13 cellular contexts compared by ENCODE assay signal in genomic region chr3:30476373-30477082, GRCh38.
DNase-seq lines count a peak whose midpoint lies in the region; ATAC-seq and TF ChIP-seq lines count a peak whose summit lies in the region.
"Had no signal": no experiment of that assay in that cellular context is flagged by ENCODE, and none has a peak within 500 bp of the region (broad histone marks: within the 10 kb centered on the region; RNA-seq: fewer than 3 reads in every experiment).

No MANE protein-coding gene starts in this region.

- no peaks in the 10 kb centered on the region for H3K9me3 ChIP-seq in right lobe of liver
- H3K9me3 ChIP-seq: transverse colon had no signal

- ATAC-seq in HG03060 (IDR thresholded peaks at IDR 0.05; ENCODE audit: low read depth, unreplicated experiment), result peak; percentile 36
- peak; percentile 22 for ATAC-seq in activated B cell treated with CpG ODN at 0.5 μM for 24 hours (ENCODE audit: low read depth)
- peak; percentile 22 to 67 (median 52) for ATAC-seq in right lobe of liver
- ATAC-seq in GM18520 (IDR thresholded peaks at IDR 0.05; ENCODE audit: unreplicated experiment), result no peak
- ATAC-seq: T-helper 17 cell had no signal

- peaks cover 2% of the 10 kb centered on the region for H3K36me3 Mint-ChIP-seq in activated B cell treated with CpG ODN at 0.5 μM for 24 hours (ENCODE audit: low read depth)
- H3K36me3 Mint-ChIP-seq: memory B cell had no signal

- TF ChIP-seq POLR2A in right lobe of liver (IDR thresholded peaks at IDR 0.05), result no peak

- POLR2A ChIA-PET in activated B cell treated with CpG ODN at 0.5 μM for 24 hours (lab: Charles Lee), result interaction anchor here (1.0 to 1.9 kb wide), 8 partner anchors 10 to 217 kb away, joined by 3 to 7 read pairs (median 4); partner anchors contain the start of gene TGFBR2

- no peaks in the 10 kb centered on the region for H3K27me3 ChIP-seq in right lobe of liver
- H3K27me3 ChIP-seq: transverse colon had no signal

- H3K27ac ChIP-seq in right lobe of liver, result no peak overlapping the region

- peaks cover 5% of the 10 kb centered on the region for H3K9me3 Mint-ChIP-seq in activated B cell treated with CpG ODN at 0.5 μM for 24 hours
- H3K9me3 Mint-ChIP-seq: memory B cell had no signal

- DNase-seq in ELR (ENCODE audit: low read depth), result peak; percentile 54
- DNase-seq in activated B cell treated with CpG ODN at 0.5 μM for 24 hours, result no peak
- DNase-seq in right lobe of liver, result no peak
- DNase-seq in HuH-7.5 (ENCODE audit: low spot score), result no peak
- no peak for DNase-seq in effector CD4-positive, alpha-beta T cell
- no peak for DNase-seq in NCI-H510A (lab: John Stamatoyannopoulos, UW)
- DNase-seq: activated T-cell treated with anti-CD3 and anti-CD28 coated beads, Interleukin-2, amount 50 U/mL, for 24 hours; effector memory CD4-positive, alpha-beta T cell; T-helper 17 cell; transverse colon had no signal

- no peaks in the 10 kb centered on the region for H3K36me3 ChIP-seq in right lobe of liver
- H3K36me3 ChIP-seq: transverse colon had no signal

- no peaks in the 10 kb centered on the region for H3K27me3 Mint-ChIP-seq in activated B cell treated with CpG ODN at 0.5 μM for 24 hours
- H3K27me3 Mint-ChIP-seq: activated T-cell treated with anti-CD3 and anti-CD28 coated beads, Interleukin-2, amount 50 U/mL, for 24 hours; memory B cell had no signal

- no peak overlapping the region for H3K4me3 ChIP-seq in right lobe of liver
- H3K4me3 ChIP-seq: transverse colon had no signal

- CTCF ChIA-PET in activated B cell treated with CpG ODN at 0.5 μM for 24 hours (lab: Charles Lee), result interaction anchor here (1.2 kb wide), 1 partner anchor 152 kb away, joined by 4 read pairs; no protein-coding TSS in a partner anchor

- H3K27ac Mint-ChIP-seq in activated B cell treated with CpG ODN at 0.5 μM for 24 hours, result peak overlapping the region; percentile 87
- H3K27ac Mint-ChIP-seq: activated T-cell treated with anti-CD3 and anti-CD28 coated beads, Interleukin-2, amount 50 U/mL, for 24 hours; T-helper 17 cell had no signal

- intact Hi-C loops in activated B cell treated with CpG ODN at 0.5 μM for 24 hours (cut with micrococcal nuclease) (loop anchor here (10.0 kb wide), 1 partner anchor 1058 kb away; the partner anchor contains the start of gene STT3B), right lobe of liver (cut with DNase I) (no loop called here)

- H3K4me1 ChIP-seq in right lobe of liver, result peaks cover 0 to 41% (median 15%) of the 10 kb centered on the region in 4 donors

- TF ChIP-seq CTCF in activated B cell treated with CpG ODN at 0.5 μM for 24 hours (IDR thresholded peaks at IDR 0.05) (no peak), right lobe of liver (IDR thresholded peaks at IDR 0.05) (no peak)

- H3K4me1 Mint-ChIP-seq in activated B cell treated with CpG ODN at 0.5 μM for 24 hours, result peaks cover 79% of the 10 kb centered on the region
- H3K4me1 Mint-ChIP-seq: T-helper 17 cell had no signal

- peak overlapping the region; percentile 58 for H3K4me3 Mint-ChIP-seq in activated B cell treated with CpG ODN at 0.5 μM for 24 hours
- H3K4me3 Mint-ChIP-seq: activated T-cell treated with anti-CD3 and anti-CD28 coated beads, Interleukin-2, amount 50 U/mL, for 24 hours; T-helper 17 cell had no signal

- WGBS in right lobe of liver (ENCODE audit: insufficient coverage, low coverage, low lambda C conversion rate, missing lambda C conversion rate), result 62% methylated on average over 3 of the region's 3 CpGs
